In genomic region chr4:57074753-57075152, GRCh38 we compare ENCODE assay signal across 9 cellular contexts. TPM values are rescaled to one million over a fixed set of nuclear protein-coding genes. Genes with fewer than 3 reads are reported as not detected.
DNase-seq lines count a peak whose midpoint lies in the region; ATAC-seq and TF ChIP-seq lines count a peak whose summit lies in the region.
"Had no signal": no experiment of that assay in that cellular context is flagged by ENCODE, and none has a peak within 500 bp of the region (broad histone marks: within the 10 kb centered on the region; RNA-seq: fewer than 3 reads in every experiment).

No MANE protein-coding gene starts in this region.

- H3K9me3 ChIP-seq in AG04450 (ENCODE audit: control insufficient read depth, insufficient read depth, low read length), result no peaks in the 10 kb centered on the region
- H3K9me3 ChIP-seq in upper lobe of left lung, result no peaks in the 10 kb centered on the region

- H3K27me3 ChIP-seq in AG04450 (ENCODE audit: control insufficient read depth, insufficient read depth, low read length) (no peaks in the 10 kb centered on the region), upper lobe of left lung (no peaks in the 10 kb centered on the region)

- H3K4me1 ChIP-seq in upper lobe of left lung, result peaks cover under 1 to 18% (median 9%) of the 10 kb centered on the region in 4 donors

- H3K36me3 Mint-ChIP-seq in effector memory CD8-positive, alpha-beta T cell (ENCODE audit: insufficient read depth), result no peaks in the 10 kb centered on the region

- ATAC-seq in upper lobe of left lung (ENCODE audit: low FRiP score in 2 of 2), result no peak
- ATAC-seq in effector memory CD8-positive, alpha-beta T cell (replicated peaks), result no peak

- DNase-seq in AG04450 (ENCODE audit: low read depth, low spot score), result peak; percentile 74
- peak; percentile 86 for DNase-seq in LHCN-M2 (ENCODE audit: low read depth)
- DNase-seq in coronary artery (ENCODE audit: low spot score), result no peak
- DNase-seq in myocyte (ENCODE audit: low read depth), result peak; percentile 32
- no peak for DNase-seq in stimulated activated CD4-positive, alpha-beta T cell treated with anti-CD3 and anti-CD28 coated beads, Interleukin-4, amount 100 ng/mL, for 4 hours
- DNase-seq in upper lobe of left lung, result no peak
- DNase-seq in cerebellar cortex (ENCODE audit: low spot score), result no peak
- DNase-seq in effector memory CD8-positive, alpha-beta T cell, result no peak

- no peaks in the 10 kb centered on the region for H3K9me3 Mint-ChIP-seq in effector memory CD8-positive, alpha-beta T cell

- H3K36me3 ChIP-seq in upper lobe of left lung, result no peaks in the 10 kb centered on the region

- H3K4me1 Mint-ChIP-seq in effector memory CD8-positive, alpha-beta T cell (ENCODE audit: low read depth in 2 of 2), result no peaks in the 10 kb centered on the region

- TF ChIP-seq EP300 in upper lobe of left lung (IDR thresholded peaks at IDR 0.05), result no peak

- CTCF ChIA-PET in AG04450 (lab: Charles Lee), result interaction anchor here (1.4 to 2.8 kb wide), 3 partner anchors 10 to 89 kb away, joined by 6 to 9 read pairs (median 8); no protein-coding TSS in a partner anchor

- H3K4me3 Mint-ChIP-seq in effector memory CD8-positive, alpha-beta T cell, result no peak overlapping the region

- no peak for TF ChIP-seq POLR2A in upper lobe of left lung (IDR thresholded peaks at IDR 0.05)

- WGBS in upper lobe of left lung, 2 donors, result 30 to 38% methylated on average over 4 of the region's 4 CpGs

- H3K4me3 ChIP-seq in AG04450 (ENCODE audit: low read depth, low read length) (no peak overlapping the region), coronary artery (no peak overlapping the region), upper lobe of left lung (no peak overlapping the region)

- H3K27ac ChIP-seq in AG04450 (ENCODE audit: low read depth, low read length) (peak overlapping the region; percentile 34), coronary artery (peak overlapping the region; percentile 43 to 76), upper lobe of left lung (no peak overlapping the region)
- H3K27ac ChIP-seq: C4-2B had no signal

- TF ChIP-seq CTCF in AG04450 (IDR thresholded peaks at IDR 0.05; ENCODE audit: low read depth, low read length) (no peak), coronary artery (IDR thresholded peaks at IDR 0.05) (no peak), upper lobe of left lung (IDR thresholded peaks at IDR 0.05) (no peak)

- H3K27me3 Mint-ChIP-seq in effector memory CD8-positive, alpha-beta T cell, result peaks cover 51 to 57% of the 10 kb centered on the region in 2 donors

- H3K27ac Mint-ChIP-seq in effector memory CD8-positive, alpha-beta T cell, result no peak overlapping the region

- POLR2A ChIA-PET in AG04450 (lab: Yijun Ruan, JAX), result interaction anchor here (1.6 to 2.5 kb wide), 3 partner anchors 9 to 36 kb away, joined by 3 to 16 read pairs (median 6); no protein-coding TSS in a partner anchor

RNA-seq across cellular contexts. Expression of gene IGFBP7, which starts 35.4 kb away (rescaled TPM):
- polyA plus RNA-seq in AG04450 (2011; rRNA removed), result 610 and 655 TPM in 2 replicates
- polyA minus RNA-seq in AG04450 (2011; rRNA and poly(A)+ RNA removed), result 54.8 and 57.3 TPM in 2 replicates
- total RNA-seq in LHCN-M2 (2014; rRNA removed) (221 and 314 TPM in 2 replicates), myocyte (172 and 244 TPM in 2 replicates), upper lobe of left lung (100 to 1,000 TPM; 105 to 705 (median 359) TPM)
- 564 TPM for polyA plus RNA-seq in LHCN-M2 (2012)
- 1,368 TPM for polyA plus RNA-seq in myocyte (2012)

Comparison
In these comparisons a context has a peak if more than half of its experiments do, and no peak if none do; other contexts are left out.
1. DNase-seq: peak in AG04450 (single experiment), LHCN-M2 (single experiment) and myocyte (single experiment); none in coronary artery (single experiment), stimulated activated CD4-positive, alpha-beta T cell treated with anti-CD3 and anti-CD28 coated beads, Interleukin-4, amount 100 ng/mL, for 4 hours (0 of 2), upper lobe of left lung (0 of 2), cerebellar cortex (single experiment) and effector memory CD8-positive, alpha-beta T cell (0 of 3).
2. H3K27ac ChIP-seq: peak in AG04450 (single experiment) and coronary artery (2 of 2); none in upper lobe of left lung (0 of 4).